In the genomic region with DNA sequence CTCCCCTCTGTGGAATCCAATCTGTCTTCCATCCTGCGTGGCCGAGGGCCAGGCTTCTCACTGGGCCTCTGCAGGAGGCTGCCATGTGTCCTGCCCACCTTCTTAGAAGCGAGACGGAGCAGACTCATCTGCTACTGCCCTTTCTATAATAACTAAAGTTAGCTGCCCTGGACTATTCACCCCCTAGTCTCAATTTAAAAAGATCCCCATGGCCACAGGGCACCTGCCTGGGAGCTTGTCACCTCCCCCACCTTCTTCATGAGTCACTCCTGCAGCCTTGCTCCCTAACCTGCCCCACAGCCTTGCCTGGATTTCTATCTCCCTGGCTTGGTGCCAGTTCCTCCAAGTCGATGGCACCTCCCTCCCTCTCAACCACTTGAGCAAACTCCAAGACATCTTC, we compare ENCODE assay signal across 9 cellular contexts. TPM values are rescaled to one million over a fixed set of nuclear protein-coding genes. Genes with fewer than 3 reads are reported as not detected.
DNase-seq lines count a peak whose midpoint lies in the region; FAIRE-seq and TF ChIP-seq lines count a peak whose summit lies in the region.
"Not testable (repeated sequence)": the region's sequence is repeated elsewhere in the genome, so short reads cannot be mapped to it uniquely, and the experiment has no call there.
"Had no signal": no experiment of that assay in that cellular context is flagged by ENCODE, and none has a peak within 500 bp of the region (broad histone marks: within the 10 kb centered on the region; RNA-seq: fewer than 3 reads in every experiment).

No MANE protein-coding gene starts in this region.

- H3K4me3 Mint-ChIP-seq in brain, nephron: not testable (repeated sequence)

- WGBS in small intestine, 3 donors = 17 to 62% (median 44%) methylated on average over 4 to 5 of the region's 5 CpGs

- not testable (repeated sequence) for H3K4me3 ChIP-seq in kidney epithelial cell (ENCODE audit: low read depth, low read length); small intestine (ENCODE audit: low read depth in 1 of 2, low read length in 2 of 2)

- peak overlapping the region in 4 of 5 experiments; percentile 17 to 91 (median 62) for H3K27ac Mint-ChIP-seq in brain
- H3K27ac Mint-ChIP-seq in nephron = peak overlapping the region in 2 of 3 experiments; percentile 75 to 77

- DNase-seq in AG08395 (ENCODE audit: low spot score) (peak; percentile 1), HT-29 (ENCODE audit: low spot score) (peak; percentile 89), SW480 (ENCODE audit: low spot score) (peak; percentile 1), epithelial cell of prostate (ENCODE audit: low read depth, low spot score) (peak; percentile 37), kidney epithelial cell (ENCODE audit: low read depth) (peak; percentile 0), small intestine (peak; percentile 92)

- H3K27me3 ChIP-seq in kidney epithelial cell (ENCODE audit: control insufficient read depth, insufficient read depth, low read length); small intestine (ENCODE audit: control insufficient read depth in 2 of 2, insufficient read depth in 2 of 2, low read length in 2 of 2): not testable (repeated sequence)

- not testable (repeated sequence) for TF ChIP-seq CTCF in brain (conservative IDR thresholded peaks at IDR 0.05); kidney epithelial cell (IDR thresholded peaks at IDR 0.05; ENCODE audit: insufficient read depth, low read length, poor library complexity, severe bottlenecking); nephron (IDR thresholded peaks at IDR 0.05; ENCODE audit: unreplicated experiment in 3 of 3)

- H3K9me3 ChIP-seq in small intestine (ENCODE audit: control insufficient read depth, low read depth) = not testable (repeated sequence)

- H3K4me1 Mint-ChIP-seq in brain (peaks cover 18% of the 10 kb centered on the region), nephron (peaks cover 10% of the 10 kb centered on the region)

- not testable (repeated sequence) for H3K27ac ChIP-seq in epithelial cell of prostate; small intestine (ENCODE audit: low read depth in 1 of 2, low read length in 1 of 2)

- FAIRE-seq in small intestine (lab: Jason Lieb, UNC) = not testable (repeated sequence)

- H3K36me3 Mint-ChIP-seq in brain; nephron (ENCODE audit: low read depth): not testable (repeated sequence)

- H3K9me3 Mint-ChIP-seq in brain, nephron: not testable (repeated sequence)

- not testable (repeated sequence) for H3K27me3 Mint-ChIP-seq in brain; nephron (ENCODE audit: low read depth)

- not testable (repeated sequence) for H3K4me1 ChIP-seq in small intestine (ENCODE audit: control insufficient read depth in 2 of 2, insufficient read depth in 1 of 2, low read depth in 1 of 2, low read length in 1 of 2)

- H3K36me3 ChIP-seq in kidney epithelial cell (ENCODE audit: control insufficient read depth, insufficient read depth, low read length); small intestine (ENCODE audit: control insufficient read depth in 2 of 2, insufficient read depth in 2 of 2, low read length in 2 of 2): not testable (repeated sequence)

RNA-seq across cellular contexts. Expression of a gene that starts 52.7 kb away (rescaled TPM):
- total RNA-seq in HT-29 (2014; rRNA removed; shearing (Covaris generic)) = not detected in 2 replicates
- polyA plus RNA-seq in brain (ENCODE audit: insufficient read depth, low read depth, low replicate concordance) = 38.6 TPM
- 1.0 and 4.0 TPM in 2 replicates for total RNA-seq in kidney epithelial cell
- 1 to 10 TPM in 1 of 3 donors, under 1 TPM in 1, not detected in 1; under 0.01 to 1.4 TPM for polyA plus RNA-seq in small intestine
- total RNA-seq: A172 had no signal

Comparison
In these comparisons a context has a peak if more than half of its experiments do, and no peak if none do; other contexts are left out.
1. DNase-seq: peak in every context shown above with its lines; median percentile 92 in small intestine; 89 in HT-29; 37 in epithelial cell of prostate; 1 in AG08395; 1 in SW480; 0 in kidney epithelial cell.